In genomic region chr9:95801797-95802196, GRCh38 we compare ENCODE assay signal across 18 cellular contexts.
DNase-seq lines count a peak whose midpoint lies in the region; ATAC-seq, FAIRE-seq and TF ChIP-seq lines count a peak whose summit lies in the region.
"Had no signal": no experiment of that assay in that cellular context is flagged by ENCODE, and none has a peak within 500 bp of the region (broad histone marks: within the 10 kb centered on the region; RNA-seq: fewer than 3 reads in every experiment).

No MANE protein-coding gene starts in this region.

- no peak for ATAC-seq in stimulated activated naive CD8-positive, alpha-beta T cell treated with anti-CD3 and anti-CD28 coated beads, Interleukin-15, amount 100 ng/mL, for 72 hours
- ATAC-seq in HepG2: no peak

- no peak overlapping the region for H3K9ac ChIP-seq in HepG2 (ENCODE audit: insufficient read depth, low read depth, low read length)
- H3K9ac ChIP-seq: GM23248 had no signal

- DNase-seq in HT1080 (ENCODE audit: low read depth) (peak; percentile 55), dermis blood vessel endothelial cell (peak; percentile 76), glomerular endothelial cell (ENCODE audit: extremely low read depth, low read depth, low spot score) (peak; percentile 44), HepG2 (ENCODE audit: low spot score) (no peak), MG63 (no peak)
- DNase-seq in stimulated activated naive CD8-positive, alpha-beta T cell treated with anti-CD3 and anti-CD28 coated beads, Interleukin-15, amount 100 ng/mL, for 72 hours: no peak
- no peak for DNase-seq in activated effector memory CD4-positive, alpha-beta T cell treated with anti-CD3 and anti-CD28 coated beads, Interleukin-2, amount 50 U/mL, for 16 hours
- DNase-seq: AML-193; Caco-2; CD4-positive, alpha-beta T cell; GDM1; GM23248; H7 had no signal

- peaks cover 4% of the 10 kb centered on the region for H3K4me1 ChIP-seq in HepG2 (ENCODE audit: insufficient read depth, low read length)
- H3K4me1 ChIP-seq: Caco-2 had no signal

- intact Hi-C loops in HepG2 (cut with micrococcal nuclease; ENCODE audit: unreplicated experiment): no loop called here

- H3K27me3 ChIP-seq in HepG2 (ENCODE audit: control insufficient read depth in 1 of 2, insufficient read depth in 2 of 2, low read length in 2 of 2) (no peaks in the 10 kb centered on the region; a peak in 1 of 5 replicates), MG63 (no peaks in the 10 kb centered on the region)

- 35% methylated on average over 1 of the region's 1 CpG for WGBS in HepG2 (ENCODE audit: low lambda C conversion rate)

- H3K4me3 Mint-ChIP-seq in stimulated activated naive CD8-positive, alpha-beta T cell treated with anti-CD3 and anti-CD28 coated beads, Interleukin-15, amount 100 ng/mL, for 72 hours: no peak overlapping the region
- H3K4me3 Mint-ChIP-seq: CD4-positive, alpha-beta T cell had no signal

- no peak for TF ChIP-seq POLR2A in HepG2 (IDR thresholded peaks at IDR 0.05; ENCODE audit: insufficient read depth in 1 of 2, low read depth in 2 of 2, low read length in 2 of 2)

- H3K36me3 ChIP-seq in HepG2 (replicated peaks in 1 of 2; ENCODE audit: control insufficient read depth in 1 of 2, insufficient read depth in 2 of 2, low read length in 2 of 2): no peaks in the 10 kb centered on the region
- H3K36me3 ChIP-seq in MG63: no peaks in the 10 kb centered on the region

- no peak for TF ChIP-seq RAD21 in HepG2 (CRISPR knock-in tag; IDR thresholded peaks at IDR 0.05)

- POLR2A ChIA-PET in HepG2 (lab: Yijun Ruan, JAX): no interaction called here

- H4K20me1 ChIP-seq in HepG2 (ENCODE audit: insufficient read depth, low read length): no peaks in the 10 kb centered on the region

- in situ Hi-C loops in HepG2 (cut with HindIII; ENCODE audit: extremely low pct_ligation_motif_present, low pct_unique_long_range_greater_than_20kb): no loop called here

- TF ChIP-seq CTCF in HepG2 (CRISPR knock-in tag; IDR thresholded peaks at IDR 0.05): no peak

- no peaks in the 10 kb centered on the region for H3K9me3 Mint-ChIP-seq in stimulated activated naive CD8-positive, alpha-beta T cell treated with anti-CD3 and anti-CD28 coated beads, Interleukin-15, amount 100 ng/mL, for 72 hours
- H3K9me3 Mint-ChIP-seq: CD4-positive, alpha-beta T cell had no signal

- no peak overlapping the region for H3K27ac Mint-ChIP-seq in stimulated activated naive CD8-positive, alpha-beta T cell treated with anti-CD3 and anti-CD28 coated beads, Interleukin-15, amount 100 ng/mL, for 72 hours
- H3K27ac Mint-ChIP-seq: CD4-positive, alpha-beta T cell had no signal

- H3K27ac ChIP-seq in HepG2 (ENCODE audit: extremely low read length, insufficient read depth, low read length): no peak overlapping the region
- H3K27ac ChIP-seq: C4-2B, GM23248 had no signal

- peaks cover 8% of the 10 kb centered on the region for H3K4me1 Mint-ChIP-seq in stimulated activated naive CD8-positive, alpha-beta T cell treated with anti-CD3 and anti-CD28 coated beads, Interleukin-15, amount 100 ng/mL, for 72 hours

- CTCF ChIA-PET in HepG2 (lab: Yijun Ruan, JAX; ENCODE audit: low intra/inter-chr PET ratio, low total read pairs): no interaction called here

- BruUV-seq in HepG2 (replicated peaks; lab: Mats Ljungman, UMichigan): no TSS peak

- H3K27me3 Mint-ChIP-seq in stimulated activated naive CD8-positive, alpha-beta T cell treated with anti-CD3 and anti-CD28 coated beads, Interleukin-15, amount 100 ng/mL, for 72 hours: peaks cover 16% of the 10 kb centered on the region

- no peak overlapping the region for H3K4me2 ChIP-seq in HepG2 (ENCODE audit: low read depth, low read length)

- no peak overlapping the region for H2AFZ ChIP-seq in HepG2 (ENCODE audit: low read length)
- H2AFZ ChIP-seq: GM23248 had no signal

- H3K9me3 ChIP-seq in HepG2 (ENCODE audit: low read length) (no peaks in the 10 kb centered on the region), MG63 (peaks cover 5% of the 10 kb centered on the region)

- no peaks in the 10 kb centered on the region for H3K79me2 ChIP-seq in HepG2 (ENCODE audit: insufficient read depth, low read length)

- TF ChIP-seq EP300 in HepG2 (IDR thresholded peaks at IDR 0.05; ENCODE audit: low read depth in 2 of 2, low read length in 2 of 2) (no peak), HepG2 (CRISPR knock-in tag; IDR thresholded peaks at IDR 0.05; ENCODE audit: borderline replicate concordance) (no peak)

- H3K4me3 ChIP-seq in HepG2 (replicated peaks in 1 of 3; ENCODE audit: insufficient read depth in 1 of 3, low read depth in 2 of 3, low read length in 3 of 3) (no peak overlapping the region), MG63 (no peak overlapping the region)
- H3K4me3 ChIP-seq: GM23248 had no signal

- FAIRE-seq in HepG2 (lab: Jason Lieb, UNC): no peak
- FAIRE-seq: A204.1, D721Med, GM12892, GM18507 had no signal

TF ChIP-seq in HepG2, 621 proteins besides CTCF, POLR2A, EP300 and RAD21 (continues in another document):
- TF ChIP-seq U2AF1 (optimal IDR thresholded peaks at IDR 0.05; ENCODE audit: low read depth, low read length): no peak
- TF ChIP-seq TRIM22 (IDR thresholded peaks at IDR 0.05): no peak
- TF ChIP-seq TERF1 (CRISPR knock-in tag; IDR thresholded peaks at IDR 0.05): no peak
- no peak for TF ChIP-seq ZNF138 (CRISPR knock-in tag; IDR thresholded peaks at IDR 0.05; ENCODE audit: low read depth)
- TF ChIP-seq ARID5B (CRISPR knock-in tag; IDR thresholded peaks at IDR 0.05): no peak
- no peak for TF ChIP-seq CREBL2 (CRISPR knock-in tag; IDR thresholded peaks at IDR 0.05; ENCODE audit: borderline replicate concordance)
- TF ChIP-seq ZSCAN9 (CRISPR knock-in tag; IDR thresholded peaks at IDR 0.05; ENCODE audit: borderline replicate concordance): no peak
- no peak for TF ChIP-seq CCAR2 (optimal IDR thresholded peaks at IDR 0.05; ENCODE audit: low read depth, low read length)
- no peak for TF ChIP-seq ZNF331 (CRISPR knock-in tag; IDR thresholded peaks at IDR 0.05)
- no peak for TF ChIP-seq POLR2AphosphoS5 (IDR thresholded peaks at IDR 0.05; ENCODE audit: low read depth, low read length)
- no peak for TF ChIP-seq ZNF777 (CRISPR knock-in tag; IDR thresholded peaks at IDR 0.05)
- TF ChIP-seq ZNF761 (CRISPR knock-in tag; conservative IDR thresholded peaks at IDR 0.05): no peak
- no peak for TF ChIP-seq HDAC2 (CRISPR knock-in tag; IDR thresholded peaks at IDR 0.05)

Comparison
In these comparisons a context has a peak if more than half of its experiments do, and no peak if none do; other contexts are left out.
1. DNase-seq: peak in HT1080 (single experiment), dermis blood vessel endothelial cell (single experiment) and glomerular endothelial cell (single experiment); none in stimulated activated naive CD8-positive, alpha-beta T cell treated with anti-CD3 and anti-CD28 coated beads, Interleukin-15, amount 100 ng/mL, for 72 hours (0 of 2), HepG2 (single experiment), MG63 (single experiment) and activated effector memory CD4-positive, alpha-beta T cell treated with anti-CD3 and anti-CD28 coated beads, Interleukin-2, amount 50 U/mL, for 16 hours (single experiment).